In genomic region chr4:43456383-43456782, GRCh38 we compare ENCODE assay signal across 21 cellular contexts.
DNase-seq lines count a peak whose midpoint lies in the region; ATAC-seq and TF ChIP-seq lines count a peak whose summit lies in the region.
"Had no signal": no experiment of that assay in that cellular context is flagged by ENCODE, and none has a peak within 500 bp of the region (broad histone marks: within the 10 kb centered on the region; RNA-seq: fewer than 3 reads in every experiment).

No MANE protein-coding gene starts in this region.

- peak overlapping the region; percentile 59 for H3K4me2 ChIP-seq in GM23248 (ENCODE audit: unreplicated experiment)
- peak overlapping the region; percentile 19 for H3K4me2 ChIP-seq in fibroblast of lung (ENCODE audit: extremely low read depth, insufficient read depth, low read length)

- H3K27ac ChIP-seq in GM23248, result peak overlapping the region; percentile 23; the same call in 1 of the 2 replicates
- H3K27ac ChIP-seq in SJCRH30, result peak overlapping the region; percentile 67
- no peak overlapping the region for H3K27ac ChIP-seq in fibroblast of lung (ENCODE audit: insufficient read depth, low read length)
- no peak overlapping the region for H3K27ac ChIP-seq in psoas muscle
- H3K27ac ChIP-seq: right atrium auricular region had no signal

- no peaks in the 10 kb centered on the region for H3K27me3 ChIP-seq in GM23248 (replicated peaks; ENCODE audit: insufficient read depth)
- H3K27me3 ChIP-seq in SJCRH30, result no peaks in the 10 kb centered on the region
- no peaks in the 10 kb centered on the region for H3K27me3 ChIP-seq in fibroblast of lung (ENCODE audit: control insufficient read depth, insufficient read depth, low read length)
- no peaks in the 10 kb centered on the region for H3K27me3 ChIP-seq in psoas muscle (ENCODE audit: insufficient read depth in 3 of 3, low read length in 2 of 3)
- H3K27me3 ChIP-seq: right atrium auricular region had no signal

- H3K9me3 ChIP-seq in GM23248 (ENCODE audit: low read depth), result no peaks in the 10 kb centered on the region
- H3K9me3 ChIP-seq in SJCRH30 (replicated peaks), result no peaks in the 10 kb centered on the region
- H3K9me3 ChIP-seq in fibroblast of lung (ENCODE audit: control insufficient read depth, insufficient read depth, low read depth, low read length), result no peaks in the 10 kb centered on the region
- no peaks in the 10 kb centered on the region for H3K9me3 ChIP-seq in psoas muscle
- H3K9me3 ChIP-seq: right atrium auricular region had no signal

- DNase-seq in GM23248 (peak; percentile 75), SJCRH30 (peak; percentile 25 to 51), fibroblast of lung (ENCODE audit: low read depth in 2 of 2) (peak; percentile 66 to 91), retinal pigment epithelial cell (ENCODE audit: low read depth) (peak; percentile 86), psoas muscle (no peak), UCSD-AML1 (lab: John Stamatoyannopoulos, UW; ENCODE audit: unreplicated experiment) (no peak), NCI-H2081 treated with DMSO at 0.1 percent for 48 hours (lab: John Stamatoyannopoulos, UW) (no peak)
- no peak for DNase-seq in activated T-cell treated with anti-CD3 and anti-CD28 coated beads, Interleukin-2, amount 50 U/mL, for 1 hour
- DNase-seq: activated CD4-positive, alpha-beta T cell treated with anti-CD3 and anti-CD28 coated beads for 48 hours; activated T-cell treated with anti-CD3 and anti-CD28 coated beads, Interleukin-2, amount 50 U/mL, for 24 hours; amniotic stem cell; CD4-positive, alpha-beta memory T cell; GDM1; GOT3; Kasumi-1; NCI-H187; NCI-H524 treated with DMSO at 0.1 percent for 48 hours; stimulated activated naive CD4-positive, alpha-beta T cell treated with Interleukin-2 at 50 U/mL for 16 hours; T-helper 2 cell had no signal

- H2AFZ ChIP-seq in GM23248 (peak overlapping the region; percentile 83), fibroblast of lung (ENCODE audit: low read length) (peak overlapping the region; percentile 54)

- H3F3A ChIP-seq in GM23248 (ENCODE audit: insufficient read depth), result peaks cover 14% of the 10 kb centered on the region

- H3K4me1 ChIP-seq in GM23248 (ENCODE audit: insufficient read depth), result peaks cover 25% of the 10 kb centered on the region
- H3K4me1 ChIP-seq in SJCRH30, result peaks cover 23% of the 10 kb centered on the region
- H3K4me1 ChIP-seq in fibroblast of lung (ENCODE audit: control insufficient read depth, extremely low read depth, insufficient read depth, low read length), result no peaks in the 10 kb centered on the region
- H3K4me1 ChIP-seq in psoas muscle, result no peaks in the 10 kb centered on the region
- H3K4me1 ChIP-seq: right atrium auricular region had no signal

- H3K9me2 ChIP-seq in GM23248 (ENCODE audit: insufficient read depth), result no peaks in the 10 kb centered on the region

- H3K79me2 ChIP-seq in GM23248 (ENCODE audit: insufficient read depth) (no peaks in the 10 kb centered on the region), fibroblast of lung (ENCODE audit: control insufficient read depth, insufficient read depth, low read length) (no peaks in the 10 kb centered on the region)

- in situ Hi-C loops in GM23248 (cut with MboI), result no loop called here

- intact Hi-C loops in psoas muscle (cut with DNase I), result no loop called here

- H3K9ac ChIP-seq in GM23248 (no peak overlapping the region), fibroblast of lung (ENCODE audit: insufficient read depth, low read length) (no peak overlapping the region)

- 42 to 45% methylated on average over 2 of the region's 2 CpGs for WGBS in GM23248 (ENCODE audit: low coverage in 1 of 2, low lambda C conversion rate in 2 of 2, missing lambda C conversion rate in 2 of 2), 2 experiments
- 34 to 39% (median 38%) methylated on average over 2 of the region's 2 CpGs for WGBS in psoas muscle, 3 donors

- ATAC-seq in psoas muscle, result no peak
- ATAC-seq: Panc1 had no signal

- H3K36me3 ChIP-seq in GM23248 (ENCODE audit: low read depth) (no peaks in the 10 kb centered on the region), SJCRH30 (no peaks in the 10 kb centered on the region), fibroblast of lung (ENCODE audit: control insufficient read depth, insufficient read depth, low read length) (no peaks in the 10 kb centered on the region), psoas muscle (ENCODE audit: insufficient read depth in 1 of 2, low read depth in 1 of 2) (no peaks in the 10 kb centered on the region)
- H3K36me3 ChIP-seq: right atrium auricular region had no signal

- TF ChIP-seq CTCF in fibroblast of lung (conservative IDR thresholded peaks at IDR 0.05 in 1 of 2, IDR thresholded peaks at IDR 0.05 in 1 of 2; ENCODE audit: low read depth in 1 of 2, low read length in 2 of 2) (no peak), retinal pigment epithelial cell (conservative IDR thresholded peaks at IDR 0.05; ENCODE audit: low read depth, low read length) (no peak), psoas muscle (IDR thresholded peaks at IDR 0.05) (no peak)

- peak overlapping the region; percentile 34; the same call in 1 of the 2 replicates for H3K4me3 ChIP-seq in GM23248
- 0 out of 2 replicates have a peak overlapping the region, but pooled peaks have one; percentile 12 for H3K4me3 ChIP-seq in SJCRH30
- H3K4me3 ChIP-seq in fibroblast of lung (replicated peaks in 1 of 4; ENCODE audit: control extremely low read depth in 1 of 4, insufficient read depth in 1 of 4, low read depth in 3 of 4, low read length in 4 of 4), result no peak overlapping the region
- H3K4me3 ChIP-seq in retinal pigment epithelial cell (ENCODE audit: low read length), result no peak overlapping the region
- H3K4me3 ChIP-seq in psoas muscle, result no peak overlapping the region
- H3K4me3 ChIP-seq: right atrium auricular region had no signal

- H4K20me1 ChIP-seq in GM23248 (ENCODE audit: insufficient read depth) (no peaks in the 10 kb centered on the region), fibroblast of lung (ENCODE audit: control insufficient read depth, extremely low read depth, insufficient read depth, low read length) (no peaks in the 10 kb centered on the region)

Comparison
In these comparisons a context has a peak if more than half of its experiments do, and no peak if none do; other contexts are left out.
1. DNase-seq: peak in GM23248 (single experiment), SJCRH30 (2 of 2), fibroblast of lung (2 of 2) and retinal pigment epithelial cell (single experiment); none in psoas muscle (0 of 2), activated T-cell treated with anti-CD3 and anti-CD28 coated beads, Interleukin-2, amount 50 U/mL, for 1 hour (single experiment), UCSD-AML1 (single experiment) and NCI-H2081 treated with DMSO at 0.1 percent for 48 hours (single experiment).
2. H3K27ac ChIP-seq: peak in GM23248 (single experiment) and SJCRH30 (single experiment); none in fibroblast of lung (single experiment) and psoas muscle (single experiment).
3. H3K4me3 ChIP-seq: peak in GM23248 (single experiment) and SJCRH30 (single experiment); none in fibroblast of lung (0 of 4), retinal pigment epithelial cell (single experiment) and psoas muscle (single experiment).